ENCODE assay signal across 17 cellular contexts in genomic region chr14:51716610-51717009, GRCh38.
A peak's percentile ranks its signal among the peaks of the same experiment; 100 is the strongest.
DNase-seq lines count a peak whose midpoint lies in the region; ATAC-seq and TF ChIP-seq lines count a peak whose summit lies in the region.
"Had no signal": no experiment of that assay in that cellular context is flagged by ENCODE, and none has a peak within 500 bp of the region (broad histone marks: within the 10 kb centered on the region; RNA-seq: fewer than 3 reads in every experiment).

No MANE protein-coding gene starts in this region.

- H3K9me3 Mint-ChIP-seq in natural killer cell: no peaks in the 10 kb centered on the region
- no peaks in the 10 kb centered on the region for H3K9me3 Mint-ChIP-seq in natural killer cell treated with Interleukin-12 subunit alpha and Interleukin-12 subunit beta and Interleukin-15 and Interleukin-18, amount 100 ng/mL, for 72 hours
- H3K9me3 Mint-ChIP-seq in activated naive CD8-positive, alpha-beta T cell treated with anti-CD3 and anti-CD28 coated beads for 36 hours: no peaks in the 10 kb centered on the region
- H3K9me3 Mint-ChIP-seq: activated CD4-positive, alpha-beta memory T cell treated with anti-CD3 and anti-CD28 coated beads for 36 hours; IgD-negative memory B cell; mesothelial cell of epicardium had no signal

- WGBS in transverse colon (ENCODE audit: low coverage in 1 of 2), 2 donors: 73 to 86% methylated on average over 4 to 6 of the region's 6 CpGs
- WGBS in lower leg skin, 2 donors: 44 to 56% methylated on average over 6 of the region's 6 CpGs

- TF ChIP-seq POLR2A in transverse colon (IDR thresholded peaks at IDR 0.05) (no peak), lower leg skin (IDR thresholded peaks at IDR 0.05) (no peak)

- peak overlapping the region in 1 of 2 donors; percentile 40 for H3K27ac Mint-ChIP-seq in natural killer cell
- no peak overlapping the region for H3K27ac Mint-ChIP-seq in natural killer cell treated with Interleukin-12 subunit alpha and Interleukin-12 subunit beta and Interleukin-15 and Interleukin-18, amount 100 ng/mL, for 72 hours
- H3K27ac Mint-ChIP-seq in activated naive CD8-positive, alpha-beta T cell treated with anti-CD3 and anti-CD28 coated beads for 36 hours: no peak overlapping the region
- H3K27ac Mint-ChIP-seq: activated CD4-positive, alpha-beta memory T cell treated with anti-CD3 and anti-CD28 coated beads for 36 hours; IgD-negative memory B cell; mesothelial cell of epicardium had no signal

- H3K4me1 ChIP-seq in adipocyte (ENCODE audit: control insufficient read depth, insufficient read depth, low read length) (peaks cover 3% of the 10 kb centered on the region), transverse colon (no peaks in the 10 kb centered on the region)
- H3K4me1 ChIP-seq: ascending aorta, pancreas had no signal

- no peaks in the 10 kb centered on the region for H3K36me3 Mint-ChIP-seq in natural killer cell
- no peaks in the 10 kb centered on the region for H3K36me3 Mint-ChIP-seq in natural killer cell treated with Interleukin-12 subunit alpha and Interleukin-12 subunit beta and Interleukin-15 and Interleukin-18, amount 100 ng/mL, for 72 hours
- no peaks in the 10 kb centered on the region for H3K36me3 Mint-ChIP-seq in activated naive CD8-positive, alpha-beta T cell treated with anti-CD3 and anti-CD28 coated beads for 36 hours
- H3K36me3 Mint-ChIP-seq: activated CD4-positive, alpha-beta memory T cell treated with anti-CD3 and anti-CD28 coated beads for 36 hours; IgD-negative memory B cell had no signal

- H3K4me3 ChIP-seq in adipocyte (ENCODE audit: low read length) (no peak overlapping the region), transverse colon (no peak overlapping the region), lower leg skin (ENCODE audit: low read depth, poor library complexity, severe bottlenecking) (no peak overlapping the region)
- H3K4me3 ChIP-seq: ascending aorta, pancreas had no signal

- in situ Hi-C loops in transverse colon (cut with MboI; ENCODE audit: low pct_ligation_motif_present in 1 of 4, low pct_unique_long_range_greater_than_20kb in 1 of 4, low sequenced_read_pairs in 3 of 4): no loop called here

- TF ChIP-seq CTCF in natural killer cell (IDR thresholded peaks at IDR 0.05) (no peak), transverse colon (IDR thresholded peaks at IDR 0.05) (no peak), lower leg skin (IDR thresholded peaks at IDR 0.05) (no peak)

- intact Hi-C loops in natural killer cell (cut with micrococcal nuclease): no loop called here
- intact Hi-C loops in transverse colon (cut with DNase I; ENCODE audit: low total_unique reads): no loop called here
- intact Hi-C loops in lower leg skin (cut with DNase I; ENCODE audit: low total_unique reads): no loop called here

- H3K9me3 ChIP-seq in adipocyte (ENCODE audit: control insufficient read depth, low read length) (no peaks in the 10 kb centered on the region), transverse colon (no peaks in the 10 kb centered on the region)
- H3K9me3 ChIP-seq: ascending aorta, pancreas had no signal

- peaks cover 99% of the 10 kb centered on the region for H3K36me3 ChIP-seq in adipocyte (ENCODE audit: control insufficient read depth, insufficient read depth, low read length, severe bottlenecking)
- no peaks in the 10 kb centered on the region for H3K36me3 ChIP-seq in transverse colon
- H3K36me3 ChIP-seq: pancreas had no signal

- TF ChIP-seq EP300 in transverse colon (IDR thresholded peaks at IDR 0.05; ENCODE audit: low read depth): no peak

- no peak for DNase-seq in natural killer cell
- no peak for DNase-seq in natural killer cell treated with Interleukin-12 subunit alpha and Interleukin-12 subunit beta and Interleukin-15 and Interleukin-18, amount 100 ng/mL, for 72 hours (ENCODE audit: low spot score)
- DNase-seq in adipocyte (ENCODE audit: low read depth): peak; percentile 30
- peak; percentile 14 for DNase-seq in inferior parietal cortex (ENCODE audit: extremely low spot score)
- no peak for DNase-seq in AG20443 (ENCODE audit: low spot score)
- DNase-seq in transverse colon: no peak
- DNase-seq in activated naive CD8-positive, alpha-beta T cell treated with anti-CD3 and anti-CD28 coated beads for 36 hours: no peak
- DNase-seq in lower leg skin (ENCODE audit: low spot score in 2 of 2): no peak
- DNase-seq: activated CD4-positive, alpha-beta memory T cell treated with anti-CD3 and anti-CD28 coated beads for 36 hours; AML-193; effector CD4-positive, alpha-beta T cell; foreskin melanocyte; NCI-H1694; pancreas had no signal

- H3K27me3 ChIP-seq in adipocyte (replicated peaks; ENCODE audit: control insufficient read depth, insufficient read depth, low read length) (no peaks in the 10 kb centered on the region), transverse colon (no peaks in the 10 kb centered on the region)
- H3K27me3 ChIP-seq: ascending aorta, pancreas had no signal

- ATAC-seq in natural killer cell: peak; percentile 43 to 75 (median 64)
- ATAC-seq in natural killer cell treated with Interleukin-12 subunit alpha and Interleukin-12 subunit beta and Interleukin-15 and Interleukin-18, amount 100 ng/mL, for 72 hours: no peak
- ATAC-seq: pancreas had no signal

- no peak overlapping the region for H3K4me3 Mint-ChIP-seq in natural killer cell
- no peak overlapping the region for H3K4me3 Mint-ChIP-seq in natural killer cell treated with Interleukin-12 subunit alpha and Interleukin-12 subunit beta and Interleukin-15 and Interleukin-18, amount 100 ng/mL, for 72 hours
- no peak overlapping the region for H3K4me3 Mint-ChIP-seq in activated naive CD8-positive, alpha-beta T cell treated with anti-CD3 and anti-CD28 coated beads for 36 hours
- H3K4me3 Mint-ChIP-seq: activated CD4-positive, alpha-beta memory T cell treated with anti-CD3 and anti-CD28 coated beads for 36 hours; IgD-negative memory B cell; mesothelial cell of epicardium had no signal

- no peak overlapping the region for H3K27ac ChIP-seq in transverse colon
- H3K27ac ChIP-seq: ascending aorta, pancreas had no signal

- peaks cover 0 to 22% of the 10 kb centered on the region in 2 donors for H3K27me3 Mint-ChIP-seq in natural killer cell (ENCODE audit: low read depth in 2 of 2)
- peaks cover 0 to 4% of the 10 kb centered on the region in 2 donors for H3K27me3 Mint-ChIP-seq in natural killer cell treated with Interleukin-12 subunit alpha and Interleukin-12 subunit beta and Interleukin-15 and Interleukin-18, amount 100 ng/mL, for 72 hours
- H3K27me3 Mint-ChIP-seq in activated naive CD8-positive, alpha-beta T cell treated with anti-CD3 and anti-CD28 coated beads for 36 hours: no peaks in the 10 kb centered on the region
- H3K27me3 Mint-ChIP-seq: activated CD4-positive, alpha-beta memory T cell treated with anti-CD3 and anti-CD28 coated beads for 36 hours; IgD-negative memory B cell had no signal

- no peak overlapping the region for H3K9ac ChIP-seq in adipocyte (ENCODE audit: low read length)

- H3K4me1 Mint-ChIP-seq in natural killer cell: peaks cover 17% of the 10 kb centered on the region in 2 donors
- peaks cover 10 to 13% of the 10 kb centered on the region in 2 donors for H3K4me1 Mint-ChIP-seq in natural killer cell treated with Interleukin-12 subunit alpha and Interleukin-12 subunit beta and Interleukin-15 and Interleukin-18, amount 100 ng/mL, for 72 hours (ENCODE audit: low read depth in 2 of 2)
- no peaks in the 10 kb centered on the region for H3K4me1 Mint-ChIP-seq in activated naive CD8-positive, alpha-beta T cell treated with anti-CD3 and anti-CD28 coated beads for 36 hours
- H3K4me1 Mint-ChIP-seq: IgD-negative memory B cell had no signal

Comparison
In these comparisons a context has a peak if more than half of its experiments do, and no peak if none do; other contexts are left out.
1. ATAC-seq: peak in natural killer cell (3 of 3); none in natural killer cell treated with Interleukin-12 subunit alpha and Interleukin-12 subunit beta and Interleukin-15 and Interleukin-18, amount 100 ng/mL, for 72 hours (0 of 2).
2. DNase-seq: peak in adipocyte (single experiment) and inferior parietal cortex (single experiment); none in natural killer cell (single experiment), natural killer cell treated with Interleukin-12 subunit alpha and Interleukin-12 subunit beta and Interleukin-15 and Interleukin-18, amount 100 ng/mL, for 72 hours (single experiment), AG20443 (single experiment), transverse colon (single experiment), activated naive CD8-positive, alpha-beta T cell treated with anti-CD3 and anti-CD28 coated beads for 36 hours (single experiment) and lower leg skin (0 of 2).